Comparison of ENCODE assay signal across 40 cellular contexts in the genomic region with DNA sequence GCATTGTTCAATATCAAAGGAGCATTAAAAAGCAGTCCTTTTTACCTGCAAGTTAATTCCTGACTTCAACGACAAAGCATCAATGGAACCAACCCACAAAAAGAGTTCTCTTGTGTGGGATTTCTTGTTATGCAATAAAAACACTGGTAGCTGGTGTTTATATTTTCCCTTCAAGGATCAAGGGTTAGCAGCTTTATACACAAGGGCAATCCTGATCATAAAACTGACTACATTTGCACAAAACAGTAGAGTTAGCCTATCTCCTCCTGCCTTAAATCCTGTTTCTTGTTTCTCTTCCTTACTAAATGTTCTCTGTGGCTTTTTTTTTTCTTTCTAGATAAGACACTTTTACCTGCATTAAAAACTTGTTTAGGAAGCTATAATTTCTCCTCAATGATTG.
"Had no signal": no experiment of that assay in that cellular context is flagged by ENCODE, and none has a peak within 500 bp of the region (broad histone marks: within the 10 kb centered on the region; RNA-seq: fewer than 3 reads in every experiment).

No MANE protein-coding gene starts in this region.

- H3K9me3 Mint-ChIP-seq: activated naive CD4-positive, alpha-beta T cell treated with anti-CD3 and anti-CD28 coated beads for 36 hours; activated naive CD4-positive, alpha-beta T cell treated with anti-CD3 and anti-CD28 coated beads, Interleukin-2, amount 10 ng/mL, durations not matched to agents 7 days and 5 days; activated naive CD4-positive, alpha-beta T cell treated with anti-CD3 and anti-CD28 coated beads, Interleukin-2, amount 50 U/mL, for 24 hours; activated naive CD8-positive, alpha-beta T cell treated with anti-CD3 and anti-CD28 coated beads for 36 hours; activated naive CD8-positive, alpha-beta T cell treated with anti-CD3 and anti-CD28 coated beads, Interleukin-2, amount 10 ng/mL, durations not matched to agents 7 days and 5 days; activated naive CD8-positive, alpha-beta T cell treated with anti-CD3 and anti-CD28 coated beads, Interleukin-2, amount 50 U/mL, for 24 hours; activated T-cell treated with anti-CD3 and anti-CD28 coated beads, Interleukin-2, amount 50 U/mL, for 24 hours; activated T-cell treated with anti-CD3 and anti-CD28 coated beads, Interleukin-2, amount 50 U/mL, for 72 hours; activated T-helper 1 cell treated with anti-CD3 and anti-CD28 coated beads, Interleukin-12 subunit alpha, Interleukin-12 subunit beta, Interleukin-2, Interleukin-4 antibody, amounts not matched to agents 30 ng/mL and 10 ng/mL and 1 ng/mL, durations not matched to agents 14 hours and 24 hours and 36 hours; activated T-helper 17 cell treated with anti-CD3 and anti-CD28 coated beads, Interleukin-2, amount 50 U/mL, for 72 hours; activated T-helper 2 cell treated with anti-CD3 and anti-CD28 coated beads, Interferon-gamma antibody, Interleukin-2, Interleukin-4, amounts not matched to agents 10 μg/mL and 5 μg/mL and 100 μg/mL, durations not matched to agents 14 hours and 24 hours and 36 hours; central memory CD8-positive, alpha-beta T cell had no signal

- H3K9me3 ChIP-seq: adrenal gland, ascending aorta, body of pancreas, breast epithelium had no signal

- FAIRE-seq: astrocyte, bronchial epithelial cell had no signal

- H3K27me3 ChIP-seq: adrenal gland, ascending aorta, body of pancreas, brain microvascular endothelial cell, breast epithelium, cardiac muscle cell had no signal

- ATAC-seq: activated naive CD4-positive, alpha-beta T cell treated with anti-CD3 and anti-CD28 coated beads, Interleukin-2, amount 50 U/mL, for 72 hours; activated naive CD8-positive, alpha-beta T cell treated with anti-CD3 and anti-CD28 coated beads, Interleukin-2, amount 50 U/mL, for 24 hours; activated T-cell treated with anti-CD3 and anti-CD28 coated beads, Interleukin-2, amount 50 U/mL, for 4 hours; activated T-cell treated with anti-CD3 and anti-CD28 coated beads, Interleukin-2, amount 50 U/mL, for 72 hours; activated T-helper 17 cell treated with anti-CD3 and anti-CD28 coated beads, Interleukin-2, amount 50 U/mL, for 72 hours; body of pancreas had no signal

- H3K27ac ChIP-seq: adrenal gland, ascending aorta, body of pancreas, brain microvascular endothelial cell, breast epithelium, cardiac muscle cell had no signal

- DNase-seq: activated effector memory CD4-positive, alpha-beta T cell treated with anti-CD3 and anti-CD28 coated beads, Interleukin-2, amount 50 U/mL, for 16 hours; activated effector memory CD4-positive, alpha-beta T cell treated with Interleukin-2 at 50 U/mL for 16 hours; activated gamma-delta T cell; activated gamma-delta T cell treated with Interleukin-2 at 50 U/mL for 16 hours; activated naive CD4-positive, alpha-beta T cell; activated naive CD4-positive, alpha-beta T cell treated with anti-CD3 and anti-CD28 coated beads for 36 hours; activated naive CD4-positive, alpha-beta T cell treated with anti-CD3 and anti-CD28 coated beads, Interleukin-2, amount 10 ng/mL, durations not matched to agents 7 days and 5 days; activated naive CD4-positive, alpha-beta T cell treated with anti-CD3 and anti-CD28 coated beads, Interleukin-2, amount 50 U/mL, for 16 hours; activated naive CD4-positive, alpha-beta T cell treated with Interleukin-2 at 50 U/mL for 16 hours; activated naive CD8-positive, alpha-beta T cell treated with anti-CD3 and anti-CD28 coated beads for 36 hours; activated naive CD8-positive, alpha-beta T cell treated with anti-CD3 and anti-CD28 coated beads, Interleukin-2, amount 10 ng/mL, durations not matched to agents 7 days and 5 days; activated naive CD8-positive, alpha-beta T cell treated with anti-CD3 and anti-CD28 coated beads, Interleukin-2, amount 50 U/mL, for 24 hours; activated T-cell treated with anti-CD3 and anti-CD28 coated beads, Interleukin-2, amount 50 U/mL, for 1 hour; activated T-cell treated with anti-CD3 and anti-CD28 coated beads, Interleukin-2, amount 50 U/mL, for 24 hours; activated T-cell treated with anti-CD3 and anti-CD28 coated beads, Interleukin-2, amount 50 U/mL, for 4 hours; activated T-cell treated with anti-CD3 and anti-CD28 coated beads, Interleukin-2, amount 50 U/mL, for 48 hours; activated T-cell treated with anti-CD3 and anti-CD28 coated beads, Interleukin-2, amount 50 U/mL, for 72 hours; adrenal gland; amniotic stem cell; amygdala; anterior cingulate cortex; aorta; body of pancreas; brain microvascular endothelial cell; caudate nucleus; central memory CD4-positive, alpha-beta T cell; cerebellar nuclear complex had no signal

- H3K4me3 ChIP-seq: adrenal gland, ascending aorta, body of pancreas, breast epithelium, cardiac muscle cell had no signal

- H3K4me1 ChIP-seq: adrenal gland, ascending aorta, body of pancreas, breast epithelium had no signal

- H3K4me1 Mint-ChIP-seq: activated naive CD4-positive, alpha-beta T cell treated with anti-CD3 and anti-CD28 coated beads, Interleukin-2, amount 10 ng/mL, durations not matched to agents 7 days and 5 days; activated naive CD4-positive, alpha-beta T cell treated with anti-CD3 and anti-CD28 coated beads, Interleukin-2, amount 50 U/mL, for 24 hours; activated naive CD8-positive, alpha-beta T cell treated with anti-CD3 and anti-CD28 coated beads for 36 hours; activated naive CD8-positive, alpha-beta T cell treated with anti-CD3 and anti-CD28 coated beads, Interleukin-2, amount 10 ng/mL, durations not matched to agents 7 days and 5 days; activated naive CD8-positive, alpha-beta T cell treated with anti-CD3 and anti-CD28 coated beads, Interleukin-2, amount 50 U/mL, for 24 hours; activated T-helper 17 cell treated with anti-CD3 and anti-CD28 coated beads, Interleukin-2, amount 50 U/mL, for 72 hours; brain; central memory CD8-positive, alpha-beta T cell had no signal

- H3K4me3 Mint-ChIP-seq: activated naive CD4-positive, alpha-beta T cell treated with anti-CD3 and anti-CD28 coated beads for 36 hours; activated naive CD4-positive, alpha-beta T cell treated with anti-CD3 and anti-CD28 coated beads, Interleukin-2, amount 10 ng/mL, durations not matched to agents 7 days and 5 days; activated naive CD4-positive, alpha-beta T cell treated with anti-CD3 and anti-CD28 coated beads, Interleukin-2, amount 50 U/mL, for 24 hours; activated naive CD8-positive, alpha-beta T cell; activated naive CD8-positive, alpha-beta T cell treated with anti-CD3 and anti-CD28 coated beads for 36 hours; activated naive CD8-positive, alpha-beta T cell treated with anti-CD3 and anti-CD28 coated beads, Interleukin-2, amount 10 ng/mL, durations not matched to agents 7 days and 5 days; activated naive CD8-positive, alpha-beta T cell treated with anti-CD3 and anti-CD28 coated beads, Interleukin-2, amount 50 U/mL, for 24 hours; activated T-cell treated with anti-CD3 and anti-CD28 coated beads, Interleukin-2, amount 50 U/mL, for 24 hours; activated T-cell treated with anti-CD3 and anti-CD28 coated beads, Interleukin-2, amount 50 U/mL, for 4 hours; activated T-cell treated with anti-CD3 and anti-CD28 coated beads, Interleukin-2, amount 50 U/mL, for 72 hours; activated T-helper 1 cell treated with anti-CD3 and anti-CD28 coated beads, Interleukin-12 subunit alpha, Interleukin-12 subunit beta, Interleukin-2, Interleukin-4 antibody, amounts not matched to agents 30 ng/mL and 10 ng/mL and 1 ng/mL, durations not matched to agents 14 hours and 24 hours and 36 hours; activated T-helper 17 cell treated with anti-CD3 and anti-CD28 coated beads, Interleukin-2, amount 50 U/mL, for 72 hours; brain; central memory CD8-positive, alpha-beta T cell had no signal

- H3K36me3 Mint-ChIP-seq: activated naive CD4-positive, alpha-beta T cell treated with anti-CD3 and anti-CD28 coated beads, Interleukin-2, amount 10 ng/mL, durations not matched to agents 7 days and 5 days; activated naive CD4-positive, alpha-beta T cell treated with anti-CD3 and anti-CD28 coated beads, Interleukin-2, amount 50 U/mL, for 24 hours; activated naive CD4-positive, alpha-beta T cell treated with anti-CD3 and anti-CD28 coated beads, Interleukin-2, amount 50 U/mL, for 72 hours; activated naive CD8-positive, alpha-beta T cell; activated naive CD8-positive, alpha-beta T cell treated with anti-CD3 and anti-CD28 coated beads for 36 hours; activated naive CD8-positive, alpha-beta T cell treated with anti-CD3 and anti-CD28 coated beads, Interleukin-2, amount 10 ng/mL, durations not matched to agents 7 days and 5 days; brain had no signal

- H3K27ac Mint-ChIP-seq: activated naive CD4-positive, alpha-beta T cell treated with anti-CD3 and anti-CD28 coated beads for 36 hours; activated naive CD4-positive, alpha-beta T cell treated with anti-CD3 and anti-CD28 coated beads, Interleukin-2, amount 10 ng/mL, durations not matched to agents 7 days and 5 days; activated naive CD4-positive, alpha-beta T cell treated with anti-CD3 and anti-CD28 coated beads, Interleukin-2, amount 50 U/mL, for 24 hours; activated naive CD4-positive, alpha-beta T cell treated with anti-CD3 and anti-CD28 coated beads, Interleukin-2, amount 50 U/mL, for 72 hours; activated naive CD8-positive, alpha-beta T cell; activated naive CD8-positive, alpha-beta T cell treated with anti-CD3 and anti-CD28 coated beads for 36 hours; activated naive CD8-positive, alpha-beta T cell treated with anti-CD3 and anti-CD28 coated beads, Interleukin-2, amount 10 ng/mL, durations not matched to agents 7 days and 5 days; activated naive CD8-positive, alpha-beta T cell treated with anti-CD3 and anti-CD28 coated beads, Interleukin-2, amount 50 U/mL, for 24 hours; activated T-cell treated with anti-CD3 and anti-CD28 coated beads, Interleukin-2, amount 50 U/mL, for 24 hours; activated T-cell treated with anti-CD3 and anti-CD28 coated beads, Interleukin-2, amount 50 U/mL, for 72 hours; activated T-helper 1 cell treated with anti-CD3 and anti-CD28 coated beads, Interleukin-12 subunit alpha, Interleukin-12 subunit beta, Interleukin-2, Interleukin-4 antibody, amounts not matched to agents 30 ng/mL and 10 ng/mL and 1 ng/mL, durations not matched to agents 14 hours and 24 hours and 36 hours; activated T-helper 17 cell treated with anti-CD3 and anti-CD28 coated beads, Interleukin-2, amount 50 U/mL, for 72 hours; activated T-helper 2 cell treated with anti-CD3 and anti-CD28 coated beads, Interferon-gamma antibody, Interleukin-2, Interleukin-4, amounts not matched to agents 10 μg/mL and 5 μg/mL and 100 μg/mL, durations not matched to agents 14 hours and 24 hours and 36 hours; brain had no signal

- H3K36me3 ChIP-seq: adrenal gland, ascending aorta, brain microvascular endothelial cell, breast epithelium, cardiac muscle cell had no signal

- H3K27me3 Mint-ChIP-seq: activated naive CD4-positive, alpha-beta T cell treated with anti-CD3 and anti-CD28 coated beads, Interleukin-2, amount 10 ng/mL, durations not matched to agents 7 days and 5 days; activated naive CD4-positive, alpha-beta T cell treated with anti-CD3 and anti-CD28 coated beads, Interleukin-2, amount 50 U/mL, for 24 hours; activated naive CD8-positive, alpha-beta T cell; activated naive CD8-positive, alpha-beta T cell treated with anti-CD3 and anti-CD28 coated beads for 36 hours; activated naive CD8-positive, alpha-beta T cell treated with anti-CD3 and anti-CD28 coated beads, Interleukin-2, amount 10 ng/mL, durations not matched to agents 7 days and 5 days; activated T-cell treated with anti-CD3 and anti-CD28 coated beads, Interleukin-2, amount 50 U/mL, for 24 hours; activated T-helper 17 cell treated with anti-CD3 and anti-CD28 coated beads, Interleukin-2, amount 50 U/mL, for 72 hours; brain; central memory CD8-positive, alpha-beta T cell had no signal
